Comparison of ENCODE assay signal across 2 cellular contexts in the genomic region with DNA sequence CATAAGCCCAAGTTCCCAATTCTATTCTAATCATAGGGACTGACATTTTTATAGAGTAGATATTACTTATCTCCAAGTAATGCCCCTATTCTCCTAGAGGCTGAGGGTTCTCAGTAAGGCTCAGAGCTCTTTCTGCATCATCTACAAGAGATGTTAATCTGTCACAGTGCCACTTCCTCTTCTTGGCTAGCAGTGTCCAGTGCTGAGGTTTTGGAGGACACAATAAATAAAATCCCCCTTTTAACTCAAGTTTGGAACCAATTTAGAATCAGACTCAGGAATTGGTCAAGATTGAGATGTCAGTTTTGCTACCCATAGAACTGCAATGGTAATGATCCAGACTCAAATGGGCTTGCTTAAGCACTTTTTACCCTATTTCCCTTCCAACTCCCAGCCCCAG.
TF ChIP-seq lines count a peak whose summit lies in the region.

No MANE protein-coding gene starts in this region.

TF ChIP-seq in H1, 55 proteins besides CTCF, POLR2A, EP300 and RAD21 (continued from another document):
- TF ChIP-seq TEAD4 (IDR thresholded peaks at IDR 0.05; ENCODE audit: low read depth, low read length) (no peak), SRF (IDR thresholded peaks at IDR 0.05; ENCODE audit: low read depth, low read length) (no peak), RXRA (IDR thresholded peaks at IDR 0.05; ENCODE audit: insufficient read depth, low read depth, low read length) (no peak), JUN (IDR thresholded peaks at IDR 0.05; ENCODE audit: low read depth, low read length) (no peak)

TF ChIP-seq in HEK293T, 16 proteins besides CTCF, POLR2A, EP300 and RAD21 (continued from another document):
- TF ChIP-seq, protein P1, sequence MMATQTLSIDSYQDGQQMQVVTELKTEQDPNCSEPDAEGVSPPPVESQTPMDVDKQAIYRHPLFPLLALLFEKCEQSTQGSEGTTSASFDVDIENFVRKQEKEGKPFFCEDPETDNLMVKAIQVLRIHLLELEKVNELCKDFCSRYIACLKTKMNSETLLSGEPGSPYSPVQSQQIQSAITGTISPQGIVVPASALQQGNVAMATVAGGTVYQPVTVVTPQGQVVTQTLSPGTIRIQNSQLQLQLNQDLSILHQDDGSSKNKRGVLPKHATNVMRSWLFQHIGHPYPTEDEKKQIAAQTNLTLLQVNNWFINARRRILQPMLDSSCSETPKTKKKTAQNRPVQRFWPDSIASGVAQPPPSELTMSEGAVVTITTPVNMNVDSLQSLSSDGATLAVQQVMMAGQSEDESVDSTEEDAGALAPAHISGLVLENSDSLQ (IDR thresholded peaks at IDR 0.05), result no peak
- TF ChIP-seq HDGF (IDR thresholded peaks at IDR 0.05; ENCODE audit: borderline replicate concordance) (no peak), FOXM1 (IDR thresholded peaks at IDR 0.05; ENCODE audit: borderline replicate concordance) (no peak), L3MBTL2 (conservative IDR thresholded peaks at IDR 0.05) (no peak), NFRKB (IDR thresholded peaks at IDR 0.05) (no peak), CTBP1 (IDR thresholded peaks at IDR 0.05; ENCODE audit: borderline replicate concordance) (no peak), LEF1 (IDR thresholded peaks at IDR 0.05; ENCODE audit: borderline replicate concordance) (no peak)
